In the genomic region with DNA sequence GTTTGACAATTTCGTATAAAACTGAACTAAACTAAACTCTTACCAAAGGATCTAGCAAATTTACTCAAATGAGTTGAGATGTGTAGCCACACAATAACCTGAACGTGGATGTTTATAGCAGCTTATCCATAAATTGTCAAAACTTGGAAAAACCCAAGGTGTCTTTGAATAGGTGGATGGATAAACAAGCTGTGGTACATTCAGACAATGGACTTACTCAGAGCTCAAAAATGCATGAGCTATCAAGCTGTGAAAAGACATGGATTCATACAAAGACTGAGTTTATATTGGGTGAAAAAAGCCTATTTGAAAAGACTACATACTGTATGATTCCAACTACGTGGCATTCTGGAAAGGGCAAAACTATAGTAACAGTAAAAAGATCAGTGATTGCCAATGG, we compare ENCODE assay signal across 21 cellular contexts.
DNase-seq lines count a peak whose midpoint lies in the region; ATAC-seq, FAIRE-seq and TF ChIP-seq lines count a peak whose summit lies in the region.
"Had no signal": no experiment of that assay in that cellular context is flagged by ENCODE, and none has a peak within 500 bp of the region (broad histone marks: within the 10 kb centered on the region; RNA-seq: fewer than 3 reads in every experiment).

No MANE protein-coding gene starts in this region.

- H3K4me3 Mint-ChIP-seq in MCF 10A (ENCODE audit: unreplicated experiment), result no peak overlapping the region
- H3K4me3 Mint-ChIP-seq: CD14-positive monocyte, GM23338 had no signal

- no peaks in the 10 kb centered on the region for H3K27me3 Mint-ChIP-seq in MCF 10A (ENCODE audit: insufficient read depth, unreplicated experiment)

- no peaks in the 10 kb centered on the region for H3K9me3 ChIP-seq in breast epithelium

- ATAC-seq in SK-N-SH treated with all-trans-retinoic acid at 6 μM for 48 hours (no peak), GM21717 (IDR thresholded peaks at IDR 0.05; ENCODE audit: unreplicated experiment) (no peak), HG03521 (IDR thresholded peaks at IDR 0.05; ENCODE audit: unreplicated experiment) (no peak)
- ATAC-seq: GM23338 had no signal

- DNase-seq in MCF 10A (ENCODE audit: unreplicated experiment), result peak; percentile 1
- DNase-seq in breast epithelium (ENCODE audit: low spot score in 2 of 2), result no peak
- DNase-seq in bronchial epithelial cell (ENCODE audit: low read depth), result peak; percentile 34
- peak; percentile 22 for DNase-seq in fibroblast of the aortic adventitia (ENCODE audit: low read depth)
- DNase-seq in activated CD4-positive, alpha-beta T cell treated with anti-CD3 and anti-CD28 coated beads for 1 hour, result no peak
- DNase-seq: DMS79 treated with DMSO at 0.1 percent for 48 hours, HCEC 1CT, KG1, NCI-H1417 treated with DMSO at 0.1 percent for 48 hours, NCI-H187 treated with DMSO at 0.1 percent for 48 hours, NCI-H2227 treated with DMSO at 0.1 percent for 48 hours, NCI-H510A treated with DMSO at 0.1 percent for 48 hours, NCI-H774, SHP77 treated with DMSO at 0.1 percent for 48 hours had no signal

- H3K9me3 Mint-ChIP-seq in MCF 10A (ENCODE audit: unreplicated experiment), result no peaks in the 10 kb centered on the region

- peaks cover 26% of the 10 kb centered on the region for H3K36me3 Mint-ChIP-seq in MCF 10A (ENCODE audit: insufficient read depth, unreplicated experiment)

- H3K27me3 ChIP-seq in breast epithelium (no peaks in the 10 kb centered on the region), bronchial epithelial cell (ENCODE audit: control insufficient read depth, insufficient read depth, low read length) (no peaks in the 10 kb centered on the region)

- H3K27ac Mint-ChIP-seq in MCF 10A (ENCODE audit: low read depth, unreplicated experiment), result peak overlapping the region; percentile 16
- H3K27ac Mint-ChIP-seq: GM23338 had no signal

- no peaks in the 10 kb centered on the region for H3K4me1 ChIP-seq in breast epithelium

- no peak overlapping the region for H3K27ac ChIP-seq in breast epithelium
- H3K27ac ChIP-seq: 22Rv1 had no signal

- TF ChIP-seq CTCF in MCF 10A (IDR thresholded peaks at IDR 0.05; ENCODE audit: unreplicated experiment), result no peak
- TF ChIP-seq CTCF in breast epithelium (IDR thresholded peaks at IDR 0.05), result no peak
- TF ChIP-seq CTCF in bronchial epithelial cell (IDR thresholded peaks at IDR 0.05; ENCODE audit: insufficient read depth, low read length, severe bottlenecking), result no peak
- TF ChIP-seq CTCF in fibroblast of the aortic adventitia (IDR thresholded peaks at IDR 0.05; ENCODE audit: insufficient read depth, low read length), result no peak

- no peaks in the 10 kb centered on the region for H3K4me1 Mint-ChIP-seq in MCF 10A (ENCODE audit: insufficient read depth, unreplicated experiment)
- H3K4me1 Mint-ChIP-seq: CD14-positive monocyte, GM23338 had no signal

- CTCF ChIA-PET in MCF 10A (lab: Yijun Ruan, JAX), result interaction anchor here (0.7 to 0.8 kb wide), 2 partner anchors 13 to 61 kb away, joined by 4 to 7 read pairs; no protein-coding TSS in a partner anchor

- TF ChIP-seq POLR2A in breast epithelium (IDR thresholded peaks at IDR 0.05), result no peak

- POLR2A ChIA-PET in MCF 10A (lab: Yijun Ruan, JAX), result interaction anchor here (0.6 to 1.0 kb wide), 4 partner anchors 37 to 885 kb away, joined by 3 to 4 read pairs (median 3); partner anchors contain the start of gene HSPA4L

- H3K36me3 ChIP-seq in breast epithelium (no peaks in the 10 kb centered on the region), bronchial epithelial cell (ENCODE audit: control insufficient read depth, insufficient read depth, low read length) (no peaks in the 10 kb centered on the region)

- BruUV-seq in MCF 10A (replicated peaks; lab: Mats Ljungman, UMichigan), result no TSS peak

- no peak overlapping the region for H3K4me3 ChIP-seq in breast epithelium
- no peak overlapping the region for H3K4me3 ChIP-seq in bronchial epithelial cell (ENCODE audit: low read depth, low read length)
- H3K4me3 ChIP-seq in fibroblast of the aortic adventitia (ENCODE audit: low read depth, low read length), result no peak overlapping the region
- H3K4me3 ChIP-seq: GM23338 had no signal

- FAIRE-seq in bronchial epithelial cell (lab: Jason Lieb, UNC), result no peak
- FAIRE-seq: HepG2 had no signal

- intact Hi-C loops in MCF 10A (cut with micrococcal nuclease) (no loop called here), breast epithelium (cut with DNase I; ENCODE audit: low total_unique reads) (no loop called here)

TF ChIP-seq in SK-N-SH treated with all-trans-retinoic acid at 6 μM for 48 hours, 23 proteins besides CTCF, POLR2A, EP300 and RAD21:
- TF ChIP-seq TCF4 (CRISPR knock-in tag; IDR thresholded peaks at IDR 0.05; ENCODE audit: borderline replicate concordance) (no peak), PPARA (CRISPR knock-in tag; IDR thresholded peaks at IDR 0.05; ENCODE audit: borderline replicate concordance) (no peak), ZNF8 (CRISPR knock-in tag; IDR thresholded peaks at IDR 0.05) (no peak), ARNTL (CRISPR knock-in tag; IDR thresholded peaks at IDR 0.05; ENCODE audit: borderline replicate concordance, low read depth) (no peak), ZNF70 (CRISPR knock-in tag; IDR thresholded peaks at IDR 0.05) (no peak), OSR1 (CRISPR knock-in tag; IDR thresholded peaks at IDR 0.05) (no peak), ZFP30 (CRISPR knock-in tag; IDR thresholded peaks at IDR 0.05) (no peak), ZNF565 (CRISPR knock-in tag; conservative IDR thresholded peaks at IDR 0.05; ENCODE audit: low read depth) (no peak), BACH2 (CRISPR knock-in tag; IDR thresholded peaks at IDR 0.05; ENCODE audit: borderline replicate concordance) (no peak), ISL1 (CRISPR knock-in tag; IDR thresholded peaks at IDR 0.05) (no peak), SNAI2 (CRISPR knock-in tag; IDR thresholded peaks at IDR 0.05) (no peak), GLIS3 (CRISPR knock-in tag; IDR thresholded peaks at IDR 0.05) (no peak), TOX (CRISPR knock-in tag; IDR thresholded peaks at IDR 0.05; ENCODE audit: borderline replicate concordance) (no peak), ZFP3 (CRISPR knock-in tag; IDR thresholded peaks at IDR 0.05) (no peak), RARB (CRISPR knock-in tag; IDR thresholded peaks at IDR 0.05) (no peak)
- TF ChIP-seq, protein P1, sequence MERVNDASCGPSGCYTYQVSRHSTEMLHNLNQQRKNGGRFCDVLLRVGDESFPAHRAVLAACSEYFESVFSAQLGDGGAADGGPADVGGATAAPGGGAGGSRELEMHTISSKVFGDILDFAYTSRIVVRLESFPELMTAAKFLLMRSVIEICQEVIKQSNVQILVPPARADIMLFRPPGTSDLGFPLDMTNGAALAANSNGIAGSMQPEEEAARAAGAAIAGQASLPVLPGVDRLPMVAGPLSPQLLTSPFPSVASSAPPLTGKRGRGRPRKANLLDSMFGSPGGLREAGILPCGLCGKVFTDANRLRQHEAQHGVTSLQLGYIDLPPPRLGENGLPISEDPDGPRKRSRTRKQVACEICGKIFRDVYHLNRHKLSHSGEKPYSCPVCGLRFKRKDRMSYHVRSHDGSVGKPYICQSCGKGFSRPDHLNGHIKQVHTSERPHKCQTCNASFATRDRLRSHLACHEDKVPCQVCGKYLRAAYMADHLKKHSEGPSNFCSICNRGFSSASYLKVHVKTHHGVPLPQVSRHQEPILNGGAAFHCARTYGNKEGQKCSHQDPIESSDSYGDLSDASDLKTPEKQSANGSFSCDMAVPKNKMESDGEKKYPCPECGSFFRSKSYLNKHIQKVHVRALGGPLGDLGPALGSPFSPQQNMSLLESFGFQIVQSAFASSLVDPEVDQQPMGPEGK (CRISPR knock-in tag; IDR thresholded peaks at IDR 0.05; ENCODE audit: borderline replicate concordance), result no peak
- TF ChIP-seq, protein P2, sequence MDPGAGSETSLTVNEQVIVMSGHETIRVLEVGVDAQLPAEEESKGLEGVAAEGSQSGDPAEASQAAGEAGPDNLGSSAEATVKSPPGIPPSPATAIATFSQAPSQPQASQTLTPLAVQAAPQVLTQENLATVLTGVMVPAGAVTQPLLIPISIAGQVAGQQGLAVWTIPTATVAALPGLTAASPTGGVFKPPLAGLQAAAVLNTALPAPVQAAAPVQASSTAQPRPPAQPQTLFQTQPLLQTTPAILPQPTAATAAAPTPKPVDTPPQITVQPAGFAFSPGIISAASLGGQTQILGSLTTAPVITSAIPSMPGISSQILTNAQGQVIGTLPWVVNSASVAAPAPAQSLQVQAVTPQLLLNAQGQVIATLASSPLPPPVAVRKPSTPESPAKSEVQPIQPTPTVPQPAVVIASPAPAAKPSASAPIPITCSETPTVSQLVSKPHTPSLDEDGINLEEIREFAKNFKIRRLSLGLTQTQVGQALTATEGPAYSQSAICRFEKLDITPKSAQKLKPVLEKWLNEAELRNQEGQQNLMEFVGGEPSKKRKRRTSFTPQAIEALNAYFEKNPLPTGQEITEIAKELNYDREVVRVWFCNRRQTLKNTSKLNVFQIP (CRISPR knock-in tag; IDR thresholded peaks at IDR 0.05; ENCODE audit: borderline replicate concordance, low read depth), result no peak
- TF ChIP-seq, protein P3, sequence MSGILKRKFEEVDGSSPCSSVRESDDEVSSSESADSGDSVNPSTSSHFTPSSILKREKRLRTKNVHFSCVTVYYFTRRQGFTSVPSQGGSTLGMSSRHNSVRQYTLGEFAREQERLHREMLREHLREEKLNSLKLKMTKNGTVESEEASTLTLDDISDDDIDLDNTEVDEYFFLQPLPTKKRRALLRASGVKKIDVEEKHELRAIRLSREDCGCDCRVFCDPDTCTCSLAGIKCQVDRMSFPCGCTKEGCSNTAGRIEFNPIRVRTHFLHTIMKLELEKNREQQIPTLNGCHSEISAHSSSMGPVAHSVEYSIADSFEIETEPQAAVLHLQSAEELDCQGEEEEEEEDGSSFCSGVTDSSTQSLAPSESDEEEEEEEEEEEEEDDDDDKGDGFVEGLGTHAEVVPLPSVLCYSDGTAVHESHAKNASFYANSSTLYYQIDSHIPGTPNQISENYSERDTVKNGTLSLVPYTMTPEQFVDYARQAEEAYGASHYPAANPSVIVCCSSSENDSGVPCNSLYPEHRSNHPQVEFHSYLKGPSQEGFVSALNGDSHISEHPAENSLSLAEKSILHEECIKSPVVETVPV (CRISPR knock-in tag; IDR thresholded peaks at IDR 0.05), result no peak
- TF ChIP-seq, protein P4, sequence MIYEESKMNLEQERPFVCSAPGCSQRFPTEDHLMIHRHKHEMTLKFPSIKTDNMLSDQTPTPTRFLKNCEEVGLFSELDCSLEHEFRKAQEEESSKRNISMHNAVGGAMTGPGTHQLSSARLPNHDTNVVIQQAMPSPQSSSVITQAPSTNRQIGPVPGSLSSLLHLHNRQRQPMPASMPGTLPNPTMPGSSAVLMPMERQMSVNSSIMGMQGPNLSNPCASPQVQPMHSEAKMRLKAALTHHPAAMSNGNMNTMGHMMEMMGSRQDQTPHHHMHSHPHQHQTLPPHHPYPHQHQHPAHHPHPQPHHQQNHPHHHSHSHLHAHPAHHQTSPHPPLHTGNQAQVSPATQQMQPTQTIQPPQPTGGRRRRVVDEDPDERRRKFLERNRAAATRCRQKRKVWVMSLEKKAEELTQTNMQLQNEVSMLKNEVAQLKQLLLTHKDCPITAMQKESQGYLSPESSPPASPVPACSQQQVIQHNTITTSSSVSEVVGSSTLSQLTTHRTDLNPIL (CRISPR knock-in tag; IDR thresholded peaks at IDR 0.05; ENCODE audit: low read depth), result no peak

Comparison
In these comparisons a context has a peak if more than half of its experiments do, and no peak if none do; other contexts are left out.
1. DNase-seq: peak in MCF 10A (single experiment), bronchial epithelial cell (single experiment) and fibroblast of the aortic adventitia (single experiment); none in breast epithelium (0 of 2) and activated CD4-positive, alpha-beta T cell treated with anti-CD3 and anti-CD28 coated beads for 1 hour (single experiment).